Comparison of ENCODE assay signal across 9 cellular contexts in genomic region chr11:78290293-78291176, GRCh38.
A peak's percentile ranks its signal among the peaks of the same experiment; 100 is the strongest.
DNase-seq lines count a peak whose midpoint lies in the region; ATAC-seq, FAIRE-seq and TF ChIP-seq lines count a peak whose summit lies in the region.
"Had no signal": no experiment of that assay in that cellular context is flagged by ENCODE, and none has a peak within 500 bp of the region (broad histone marks: within the 10 kb centered on the region; RNA-seq: fewer than 3 reads in every experiment).

No MANE protein-coding gene starts in this region.

- no peak overlapping the region for H4K5ac ChIP-seq in H1 (ENCODE audit: insufficient read length, low read depth, low read length)

- TF ChIP-seq POLR2A in H1 (IDR thresholded peaks at IDR 0.05; ENCODE audit: control extremely low read depth in 1 of 2, low read depth in 2 of 2, low read length in 2 of 2) (no peak), GM12891 (IDR thresholded peaks at IDR 0.05; ENCODE audit: low read depth, low read length) (no peak)

- H2AFZ ChIP-seq in OCI-LY7 (ENCODE audit: low read length) (no peak overlapping the region), H1 (ENCODE audit: low read length) (no peak overlapping the region)

- H3K79me1 ChIP-seq in H1 (ENCODE audit: low read depth, low read length), result no peaks in the 10 kb centered on the region

- intact Hi-C loops in OCI-LY7 (cut with micrococcal nuclease; ENCODE audit: unreplicated experiment), result no loop called here

- peak; percentile 53 for DNase-seq in H4 (ENCODE audit: low spot score)
- peak; percentile 5 for DNase-seq in OCI-LY7 (ENCODE audit: low spot score)
- no peak for DNase-seq in H1 (ENCODE audit: low read depth in 1 of 2, low spot score in 2 of 2)
- DNase-seq in renal cortical epithelial cell (ENCODE audit: low read depth), result peak; percentile 98
- no peak for DNase-seq in coronary artery (ENCODE audit: low spot score)
- no peak for DNase-seq in GM12891 (ENCODE audit: insufficient read length, low spot score)

- no peak overlapping the region for H2BK20ac ChIP-seq in H1 (ENCODE audit: low read length)

- no peak overlapping the region for H3K23ac ChIP-seq in H1 (ENCODE audit: insufficient read length)

- BruUV-seq in OCI-LY7 (replicated peaks; lab: Mats Ljungman, UMichigan), result no TSS peak

- H3K14ac ChIP-seq in H1 (ENCODE audit: insufficient read length), result no peak overlapping the region

- H3K27ac ChIP-seq in OCI-LY7 (ENCODE audit: low read depth, low read length, poor library complexity, severe bottlenecking) (no peak overlapping the region), H1 (ENCODE audit: low read depth, low read length) (no peak overlapping the region), coronary artery (peak overlapping the region in 1 of 2 donors; percentile 67)

- H2AK5ac ChIP-seq in H1 (ENCODE audit: low read depth, low read length), result no peak overlapping the region

- H2BK15ac ChIP-seq in H1 (ENCODE audit: low read length), result no peak overlapping the region

- no peak overlapping the region for H3K4ac ChIP-seq in H1 (replicated peaks; ENCODE audit: insufficient read length, low read depth, low read length)

- H3K9me2 ChIP-seq in OCI-LY7 (ENCODE audit: insufficient read depth, low read length), result no peaks in the 10 kb centered on the region

- H3K4me1 ChIP-seq in OCI-LY7 (ENCODE audit: insufficient read depth, low read length, poor library complexity, severe bottlenecking), result no peaks in the 10 kb centered on the region
- no peaks in the 10 kb centered on the region for H3K4me1 ChIP-seq in H1 (replicated peaks in 1 of 4; ENCODE audit: control insufficient read depth in 3 of 4, insufficient read depth in 4 of 4, low read length in 3 of 4)

- no peaks in the 10 kb centered on the region for H3K9me3 ChIP-seq in OCI-LY7 (ENCODE audit: low read length)
- H3K9me3 ChIP-seq in H1 (ENCODE audit: insufficient read depth in 2 of 2, low read depth in 1 of 2, low read length in 1 of 2), result no peaks in the 10 kb centered on the region

- H3K4me3 ChIP-seq in OCI-LY7 (ENCODE audit: low read depth, low read length, poor library complexity, severe bottlenecking) (no peak overlapping the region), H1 (ENCODE audit: extremely low read depth in 1 of 4, insufficient read depth in 2 of 4, low read depth in 3 of 4, low read length in 4 of 4) (no peak overlapping the region), coronary artery (no peak overlapping the region)

- no peak for TF ChIP-seq RAD21 in H1 (IDR thresholded peaks at IDR 0.05 in 1 of 2, conservative IDR thresholded peaks at IDR 0.05 in 1 of 2; ENCODE audit: low read depth in 2 of 2, low read length in 2 of 2)

- no peak overlapping the region for H2BK5ac ChIP-seq in H1 (ENCODE audit: low read depth, low read length)

- H3K4me2 ChIP-seq in OCI-LY7 (ENCODE audit: low read length) (no peak overlapping the region), H1 (ENCODE audit: insufficient read depth in 1 of 2, low read depth in 2 of 2, low read length in 2 of 2) (no peak overlapping the region)

- H4K8ac ChIP-seq in H1 (ENCODE audit: extremely low read depth, insufficient read depth, low read length), result no peak overlapping the region

- H3K56ac ChIP-seq in H1 (replicated peaks; ENCODE audit: insufficient read length, low read depth, low read length), result no peak overlapping the region

- ATAC-seq in GM19035 (IDR thresholded peaks at IDR 0.05; ENCODE audit: unreplicated experiment) (no peak), SK-N-SH treated with all-trans-retinoic acid at 6 μM for 48 hours (no peak)

- H3K23me2 ChIP-seq in H1 (ENCODE audit: low read depth, low read length), result no peaks in the 10 kb centered on the region

- H4K20me1 ChIP-seq in OCI-LY7 (ENCODE audit: insufficient read depth, low read length) (no peaks in the 10 kb centered on the region), H1 (replicated peaks in 1 of 2; ENCODE audit: control insufficient read depth in 1 of 2, insufficient read depth in 2 of 2, low read length in 2 of 2) (no peaks in the 10 kb centered on the region)

- TF ChIP-seq CTCF in OCI-LY7 (conservative IDR thresholded peaks at IDR 0.05; ENCODE audit: low read length) (no peak), H1 (IDR thresholded peaks at IDR 0.05; ENCODE audit: control extremely low read depth in 1 of 3, insufficient read depth in 1 of 3, low read depth in 1 of 3, low read length in 3 of 3) (no peak), coronary artery (IDR thresholded peaks at IDR 0.05) (no peak)

- POLR2A ChIA-PET in OCI-LY7 (lab: Charles Lee) (no interaction called here), H1 (lab: Charles Lee; ENCODE audit: partially characterized antibody) (no interaction called here)

- H2BK120ac ChIP-seq in H1 (replicated peaks; ENCODE audit: low read depth, low read length), result no peak overlapping the region

- no peak overlapping the region for H3K18ac ChIP-seq in H1 (ENCODE audit: extremely low read depth, low read length)

- H3K36me3 ChIP-seq in OCI-LY7 (ENCODE audit: insufficient read depth, low read length), result no peaks in the 10 kb centered on the region
- no peaks in the 10 kb centered on the region for H3K36me3 ChIP-seq in H1 (ENCODE audit: control insufficient read depth in 2 of 4, insufficient read depth in 4 of 4, low read length in 3 of 4)

- no peak for TF ChIP-seq EP300 in H1 (IDR thresholded peaks at IDR 0.05; ENCODE audit: borderline replicate concordance in 1 of 2, low read depth in 2 of 2, low read length in 2 of 2)

- CTCF ChIA-PET in OCI-LY7 (lab: Charles Lee; ENCODE audit: unreplicated experiment) (no interaction called here), H1 (lab: Charles Lee; ENCODE audit: partially characterized antibody) (interaction anchor here (0.6 kb wide), 1 partner anchor 349 kb away, joined by 4 read pairs; no protein-coding TSS in a partner anchor)

- no peaks in the 10 kb centered on the region for H3K27me3 ChIP-seq in H1 (replicated peaks in 1 of 4; ENCODE audit: control insufficient read depth in 3 of 4, extremely low read depth in 1 of 4, insufficient read depth in 3 of 4, low read length in 3 of 4)

- no peak overlapping the region for H2BK12ac ChIP-seq in H1 (ENCODE audit: low read depth, low read length)

- H4K91ac ChIP-seq in H1 (replicated peaks; ENCODE audit: insufficient read length, low read length), result no peak overlapping the region

- H3K79me2 ChIP-seq in OCI-LY7 (ENCODE audit: insufficient read depth, low read depth, low read length) (no peaks in the 10 kb centered on the region), H1 (ENCODE audit: control insufficient read depth in 1 of 2, insufficient read depth in 2 of 2, low read length in 2 of 2) (no peaks in the 10 kb centered on the region)

- H3K9ac ChIP-seq in H1 (replicated peaks in 1 of 4; ENCODE audit: extremely low read depth in 1 of 4, low read depth in 3 of 4, low read length in 3 of 4), result no peak overlapping the region

- 91% methylated on average over 6 of the region's 6 CpGs; no CpG with 5 or more reads in 1 of the 2 experiments for WGBS in H1 (ENCODE audit: extremely low coverage in 1 of 2, insufficient coverage in 1 of 2, insufficient read length in 1 of 2, insufficient replicate concordance in 2 of 2, low coverage in 1 of 2, low lambda C conversion rate in 2 of 2, missing lambda C conversion rate in 1 of 2), 2 experiments

- FAIRE-seq in H1 (lab: Jason Lieb, UNC) (no peak), GM12891 (lab: Jason Lieb, UNC) (no peak)
- FAIRE-seq: endothelial cell of umbilical vein had no signal

TF ChIP-seq in H1, 55 proteins besides CTCF, POLR2A, EP300 and RAD21:
- TF ChIP-seq HDAC6 (IDR thresholded peaks at IDR 0.05; ENCODE audit: low read depth, low read length) (no peak), CEBPB (IDR thresholded peaks at IDR 0.05; ENCODE audit: low read depth, low read length) (peak; percentile 19; the same call in 1 of the 2 replicates)

TF ChIP-seq in SK-N-SH treated with all-trans-retinoic acid at 6 μM for 48 hours, 23 proteins besides CTCF, POLR2A, EP300 and RAD21 (continues in another document):
- TF ChIP-seq POU6F1 (CRISPR knock-in tag; IDR thresholded peaks at IDR 0.05; ENCODE audit: borderline replicate concordance, low read depth) (no peak), ZC3H10 (CRISPR knock-in tag; IDR thresholded peaks at IDR 0.05) (no peak), ZNF8 (CRISPR knock-in tag; IDR thresholded peaks at IDR 0.05) (no peak), ZNF565 (CRISPR knock-in tag; conservative IDR thresholded peaks at IDR 0.05; ENCODE audit: low read depth) (no peak), BACH2 (CRISPR knock-in tag; IDR thresholded peaks at IDR 0.05; ENCODE audit: borderline replicate concordance) (no peak), ZNF70 (CRISPR knock-in tag; IDR thresholded peaks at IDR 0.05) (no peak)

TF ChIP-seq in GM12891, 5 proteins besides CTCF, POLR2A, EP300 and RAD21:
- TF ChIP-seq TAF1 (IDR thresholded peaks at IDR 0.05; ENCODE audit: low read depth, low read length) (no peak), POLR2AphosphoS5 (IDR thresholded peaks at IDR 0.05; ENCODE audit: low read depth, low read length) (no peak), POU2F2 (IDR thresholded peaks at IDR 0.05; ENCODE audit: low read depth, low read length) (no peak), PAX5 (IDR thresholded peaks at IDR 0.05; ENCODE audit: insufficient read depth, low read length, severe bottlenecking) (no peak), SPI1 (IDR thresholded peaks at IDR 0.05; ENCODE audit: low read depth, low read length) (no peak)

Comparison
In these comparisons a context has a peak if more than half of its experiments do, and no peak if none do; other contexts are left out.
1. DNase-seq: peak in H4 (single experiment), OCI-LY7 (single experiment) and renal cortical epithelial cell (single experiment); none in H1 (0 of 2), coronary artery (single experiment) and GM12891 (single experiment).